Comparison of ENCODE assay signal across 21 cellular contexts in genomic region chr5:132998553-132998952, GRCh38.
"Had no signal": no experiment of that assay in that cellular context is flagged by ENCODE, and none has a peak within 500 bp of the region (broad histone marks: within the 10 kb centered on the region; RNA-seq: fewer than 3 reads in every experiment).

No MANE protein-coding gene starts in this region.

- H3K27ac ChIP-seq: neural progenitor cell, ovary, prostate gland, right atrium auricular region, tibial nerve, VCaP had no signal

- H3K27me3 ChIP-seq: heart left ventricle, neural progenitor cell, ovary, right atrium auricular region, tibial nerve had no signal

- H3K36me3 ChIP-seq: ovary, prostate gland had no signal

- H3K9me3 ChIP-seq: heart left ventricle, ovary, prostate gland, right atrium auricular region, tibial nerve had no signal

- ATAC-seq: activated CD4-positive, CD25-positive, alpha-beta regulatory T cell treated with anti-CD3 and anti-CD28 coated beads, Interleukin-2, amount 50 U/mL, for 24 hours; activated CD8-positive, alpha-beta memory T cell treated with anti-CD3 and anti-CD28 coated beads, Interleukin-2, amount 10 ng/mL, durations not matched to agents 7 days and 5 days; activated naive CD8-positive, alpha-beta T cell treated with anti-CD3 and anti-CD28 coated beads, Interleukin-2, amount 50 U/mL, for 24 hours; left cardiac atrium; naive thymus-derived CD8-positive, alpha-beta T cell; stimulated activated naive CD8-positive, alpha-beta T cell treated with anti-CD3 and anti-CD28 coated beads, Interleukin-15, Interleukin-2, amounts not matched to agents 100 U/mL and 50 U/mL, for 24 hours had no signal

- H3K4me1 ChIP-seq: neural progenitor cell, prostate gland, right atrium auricular region had no signal

- H3K4me3 ChIP-seq: heart left ventricle, neural progenitor cell, ovary, prostate gland, right atrium auricular region, tibial nerve had no signal

- DNase-seq: activated CD4-positive, alpha-beta memory T cell treated with anti-CD3 and anti-CD28 coated beads, Interleukin-2, amount 10 ng/mL, durations not matched to agents 7 days and 5 days; activated CD4-positive, alpha-beta T cell treated with anti-CD3 and anti-CD28 coated beads, Interleukin-2, amount 10 ng/mL, durations not matched to agents 24 days and 14 days; activated CD8-positive, alpha-beta memory T cell treated with anti-CD3 and anti-CD28 coated beads, Interleukin-2, amount 10 ng/mL, durations not matched to agents 7 days and 5 days; activated effector memory CD4-positive, alpha-beta T cell treated with anti-CD3 and anti-CD28 coated beads, Interleukin-2, amount 50 U/mL, for 16 hours; activated naive CD4-positive, alpha-beta T cell treated with anti-CD3 and anti-CD28 coated beads, Interleukin-2, amount 50 U/mL, for 16 hours; activated naive CD8-positive, alpha-beta T cell treated with anti-CD3 and anti-CD28 coated beads, Interleukin-2, amount 50 U/mL, for 24 hours; activated T-cell treated with anti-CD3 and anti-CD28 coated beads for 4 hours; effector CD4-positive, alpha-beta T cell; heart left ventricle; left cardiac atrium; mesendoderm; naive thymus-derived CD8-positive, alpha-beta T cell; ovary; stimulated activated CD4-positive, alpha-beta T cell treated with anti-CD3 and anti-CD28 coated beads, Interleukin-4, amount 100 ng/mL, for 24 hours; stimulated activated naive CD8-positive, alpha-beta T cell treated with anti-CD3 and anti-CD28 coated beads, Interleukin-15, Interleukin-2, amounts not matched to agents 100 U/mL and 50 U/mL, for 24 hours had no signal
